10 cellular contexts compared by ENCODE assay signal in the genomic region with DNA sequence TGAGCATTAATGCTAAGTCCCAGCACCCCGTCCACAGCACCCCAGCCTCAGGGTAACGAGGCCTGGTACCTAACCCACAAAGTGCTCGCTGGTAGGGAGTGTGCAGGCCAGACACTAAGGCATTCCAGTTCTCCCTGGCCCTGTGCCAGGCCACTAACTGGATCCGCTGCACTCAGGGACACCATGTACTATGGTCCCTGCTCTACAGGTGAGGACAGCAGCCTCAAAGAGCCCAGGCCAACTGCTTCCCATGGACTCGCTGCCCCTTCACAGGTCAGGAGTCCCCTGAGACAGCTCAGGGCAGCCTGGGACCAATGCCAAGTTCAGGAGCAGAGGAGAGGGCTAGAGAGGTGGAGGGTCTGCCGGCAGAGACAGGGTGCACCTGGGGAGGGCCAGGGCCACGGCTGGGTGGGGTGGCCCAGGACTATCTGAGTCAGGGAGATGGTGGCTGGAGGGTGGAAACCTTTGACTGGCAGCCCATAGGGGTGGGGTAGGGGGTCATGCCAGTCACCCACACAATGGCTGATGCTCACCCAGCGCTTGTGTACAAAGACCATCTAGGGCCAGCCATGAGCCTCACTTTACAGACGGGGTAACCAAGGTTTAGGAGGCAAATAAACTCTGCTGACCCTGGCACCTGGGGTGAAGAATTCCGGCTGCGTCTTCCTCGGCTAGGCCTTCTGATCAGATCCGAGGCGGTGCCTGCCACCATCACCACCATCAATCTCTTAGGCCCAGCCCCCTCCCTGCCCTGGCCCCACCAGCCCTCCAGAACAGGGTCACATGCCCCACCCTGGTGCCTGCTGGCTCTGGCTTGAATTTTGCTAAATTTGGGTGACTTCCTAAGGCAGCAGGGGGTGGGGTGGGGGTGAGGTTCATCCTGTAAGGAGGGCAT. TPM values are rescaled to one million over a fixed set of nuclear protein-coding genes. Genes with fewer than 3 reads are reported as not detected.
DNase-seq lines count a peak whose midpoint lies in the region; FAIRE-seq and TF ChIP-seq lines count a peak whose summit lies in the region.
"Had no signal": no experiment of that assay in that cellular context is flagged by ENCODE, and none has a peak within 500 bp of the region (broad histone marks: within the 10 kb centered on the region; RNA-seq: fewer than 3 reads in every experiment).

No MANE protein-coding gene starts in this region.

- H2BK120ac ChIP-seq in H1 (replicated peaks; ENCODE audit: low read depth, low read length), result peak overlapping the region; percentile 6

- H3K79me1 ChIP-seq in H1 (ENCODE audit: low read depth, low read length), result peaks cover 6% of the 10 kb centered on the region

- CTCF ChIA-PET in H1 (lab: Charles Lee; ENCODE audit: partially characterized antibody), result interaction anchor here (1.0 to 1.2 kb wide), 5 partner anchors 10 to 49 kb away, joined by 3 to 7 read pairs (median 4); no protein-coding TSS in a partner anchor
- CTCF ChIA-PET in activated CD4-positive, alpha-beta T cell treated with anti-CD3 and anti-CD28 coated beads, Interleukin-2, amount 10 ng/mL, durations not matched to agents 7 days and 5 days (lab: Charles Lee), result no interaction called here
- CTCF ChIA-PET in Caco-2 (lab: Charles Lee), result no interaction called here

- H4K20me1 ChIP-seq in Loucy (ENCODE audit: insufficient read depth, low read length, poor library complexity, severe bottlenecking), result peaks cover 39% of the 10 kb centered on the region
- H4K20me1 ChIP-seq in H1 (replicated peaks in 1 of 2; ENCODE audit: control insufficient read depth in 1 of 2, insufficient read depth in 2 of 2, low read length in 2 of 2), result peaks cover 0 to 3% of the 10 kb centered on the region in 2 experiments

- no peak overlapping the region for H3K14ac ChIP-seq in H1 (ENCODE audit: insufficient read length)

- peak overlapping the region; percentile 71 for H3K18ac ChIP-seq in H1 (ENCODE audit: extremely low read depth, low read length)

- no peak overlapping the region for H3K4me3 ChIP-seq in Loucy (ENCODE audit: low read length, poor library complexity, severe bottlenecking)
- H3K4me3 ChIP-seq in H1 (ENCODE audit: extremely low read depth in 1 of 4, insufficient read depth in 2 of 4, low read depth in 3 of 4, low read length in 4 of 4), result peak overlapping the region; percentile 12 to 70 (median 63); a peak in 7 of 8 replicates
- no peak overlapping the region for H3K4me3 ChIP-seq in Caco-2 (ENCODE audit: low read depth, low read length)

- H3K9me2 ChIP-seq in Loucy (replicated peaks; ENCODE audit: low read depth, low read length), result no peaks in the 10 kb centered on the region

- H2BK20ac ChIP-seq in H1 (ENCODE audit: low read length), result 0 out of 2 replicates have a peak overlapping the region, but pooled peaks have one; percentile 32

- H3K27ac ChIP-seq in H1 (ENCODE audit: low read depth, low read length) (no peak overlapping the region; the same call in 1 of the 2 replicates), substantia nigra (ENCODE audit: low read depth, low read length, poor library complexity, severe bottlenecking) (peak overlapping the region; percentile 71)

- TF ChIP-seq EP300 in H1 (IDR thresholded peaks at IDR 0.05; ENCODE audit: borderline replicate concordance in 1 of 2, low read depth in 2 of 2, low read length in 2 of 2), result no peak

- H4K91ac ChIP-seq in H1 (replicated peaks; ENCODE audit: insufficient read length, low read length), result peak overlapping the region; percentile 87

- H2BK12ac ChIP-seq in H1 (ENCODE audit: low read depth, low read length), result peak overlapping the region; percentile 77; the same call in 1 of the 2 replicates

- H2BK5ac ChIP-seq in H1 (ENCODE audit: low read depth, low read length), result peak overlapping the region; percentile 40; the same call in 1 of the 2 replicates

- peaks cover 11% of the 10 kb centered on the region for H3K4me1 Mint-ChIP-seq in activated CD4-positive, alpha-beta T cell treated with anti-CD3 and anti-CD28 coated beads, Interleukin-2, amount 10 ng/mL, durations not matched to agents 7 days and 5 days
- no peaks in the 10 kb centered on the region for H3K4me1 Mint-ChIP-seq in Caco-2 (ENCODE audit: low read depth, unreplicated experiment)

- H2AFZ ChIP-seq in Loucy (ENCODE audit: low read length) (no peak overlapping the region), H1 (ENCODE audit: low read length) (no peak overlapping the region)

- POLR2A ChIA-PET in H1 (lab: Charles Lee; ENCODE audit: partially characterized antibody), result interaction anchor here (0.9 to 1.3 kb wide), 3 partner anchors 9 to 29 kb away, joined by 3 to 6 read pairs (median 4); no protein-coding TSS in a partner anchor
- POLR2A ChIA-PET in activated CD4-positive, alpha-beta T cell treated with anti-CD3 and anti-CD28 coated beads, Interleukin-2, amount 10 ng/mL, durations not matched to agents 7 days and 5 days (lab: Charles Lee), result no interaction called here
- POLR2A ChIA-PET in Caco-2 (lab: Charles Lee), result no interaction called here

- H3K27me3 ChIP-seq in Loucy (ENCODE audit: insufficient read depth, low read length, poor library complexity, severe bottlenecking) (no peaks in the 10 kb centered on the region), H1 (replicated peaks in 1 of 4; ENCODE audit: control insufficient read depth in 3 of 4, extremely low read depth in 1 of 4, insufficient read depth in 3 of 4, low read length in 3 of 4) (peaks cover 0 to 23% (median 9%) of the 10 kb centered on the region in 4 experiments; a peak in 5 of 7 replicates), Caco-2 (replicated peaks; ENCODE audit: control insufficient read depth, insufficient read depth, low read length) (no peaks in the 10 kb centered on the region)

- TF ChIP-seq CTCF in Loucy (conservative IDR thresholded peaks at IDR 0.05; ENCODE audit: low read length), result no peak
- TF ChIP-seq CTCF in H1 (IDR thresholded peaks at IDR 0.05; ENCODE audit: control extremely low read depth in 1 of 3, insufficient read depth in 1 of 3, low read depth in 1 of 3, low read length in 3 of 3), result no peak
- no peak for TF ChIP-seq CTCF in Caco-2 (IDR thresholded peaks at IDR 0.05; ENCODE audit: insufficient read depth in 1 of 2, low read depth in 1 of 2, low read length in 1 of 2, severe bottlenecking in 1 of 2, unreplicated experiment in 1 of 2)

- H3K56ac ChIP-seq in H1 (replicated peaks; ENCODE audit: insufficient read length, low read depth, low read length), result no peak overlapping the region

- H3K4ac ChIP-seq in H1 (replicated peaks; ENCODE audit: insufficient read length, low read depth, low read length), result no peak overlapping the region

- H3K79me2 ChIP-seq in Loucy (ENCODE audit: insufficient read depth, low read length) (peaks cover 97% of the 10 kb centered on the region), H1 (ENCODE audit: control insufficient read depth in 1 of 2, insufficient read depth in 2 of 2, low read length in 2 of 2) (peaks cover 2 to 3% of the 10 kb centered on the region in 2 experiments; a peak in 2 of 4 replicates)

- intact Hi-C loops in Caco-2 (cut with micrococcal nuclease; ENCODE audit: unreplicated experiment), result no loop called here

- H3K27ac Mint-ChIP-seq in activated CD4-positive, alpha-beta T cell treated with anti-CD3 and anti-CD28 coated beads, Interleukin-2, amount 10 ng/mL, durations not matched to agents 7 days and 5 days, result no peak overlapping the region
- no peak overlapping the region for H3K27ac Mint-ChIP-seq in Caco-2 (ENCODE audit: unreplicated experiment)

- DNase-seq in H1 (ENCODE audit: low read depth in 1 of 2, low spot score in 2 of 2) (no peak), medulla oblongata (ENCODE audit: extremely low spot score) (peak; percentile 27), substantia nigra (lab: John Stamatoyannopoulos, UW) (peak in 4 of 49 donors; percentile 31 to 61 (median 49)), SIG-M5 (lab: John Stamatoyannopoulos, UW) (no peak), RKO (ENCODE audit: low spot score) (no peak), Caco-2 (no peak)
- no peak for DNase-seq in activated CD4-positive, alpha-beta T cell treated with anti-CD3 and anti-CD28 coated beads, Interleukin-2, amount 10 ng/mL, durations not matched to agents 7 days and 5 days

- H3K9me3 ChIP-seq in Loucy (ENCODE audit: insufficient read depth, low read depth, low read length) (no peaks in the 10 kb centered on the region), H1 (ENCODE audit: insufficient read depth in 2 of 2, low read depth in 1 of 2, low read length in 1 of 2) (no peaks in the 10 kb centered on the region), Caco-2 (no peaks in the 10 kb centered on the region)

- H3K36me3 ChIP-seq in Loucy (ENCODE audit: insufficient read depth, low read length), result no peaks in the 10 kb centered on the region
- H3K36me3 ChIP-seq in H1 (ENCODE audit: control insufficient read depth in 2 of 4, insufficient read depth in 4 of 4, low read length in 3 of 4), result no peaks in the 10 kb centered on the region
- H3K36me3 ChIP-seq in Caco-2 (ENCODE audit: control insufficient read depth, insufficient read depth, low read length), result no peaks in the 10 kb centered on the region

- H3K36me3 Mint-ChIP-seq in activated CD4-positive, alpha-beta T cell treated with anti-CD3 and anti-CD28 coated beads, Interleukin-2, amount 10 ng/mL, durations not matched to agents 7 days and 5 days (ENCODE audit: low read depth), result no peaks in the 10 kb centered on the region
- H3K36me3 Mint-ChIP-seq in Caco-2 (ENCODE audit: insufficient read depth, unreplicated experiment), result peaks cover 9% of the 10 kb centered on the region

- H3K4me2 ChIP-seq in Loucy (ENCODE audit: low read depth, low read length, poor library complexity, severe bottlenecking), result peak overlapping the region; percentile 30
- H3K4me2 ChIP-seq in H1 (ENCODE audit: insufficient read depth in 1 of 2, low read depth in 2 of 2, low read length in 2 of 2), result peak overlapping the region; percentile 94 to 100

- H2AK5ac ChIP-seq in H1 (ENCODE audit: low read depth, low read length), result peak overlapping the region; percentile 41; the same call in 1 of the 2 replicates

- peaks cover 24% of the 10 kb centered on the region for H3K27me3 Mint-ChIP-seq in activated CD4-positive, alpha-beta T cell treated with anti-CD3 and anti-CD28 coated beads, Interleukin-2, amount 10 ng/mL, durations not matched to agents 7 days and 5 days
- H3K27me3 Mint-ChIP-seq in Caco-2 (ENCODE audit: insufficient read depth, unreplicated experiment), result no peaks in the 10 kb centered on the region

- TF ChIP-seq RAD21 in H1 (IDR thresholded peaks at IDR 0.05 in 1 of 2, conservative IDR thresholded peaks at IDR 0.05 in 1 of 2; ENCODE audit: low read depth in 2 of 2, low read length in 2 of 2), result no peak

- H4K5ac ChIP-seq in H1 (ENCODE audit: insufficient read length, low read depth, low read length), result peak overlapping the region; percentile 1

- FAIRE-seq in H1 (lab: Jason Lieb, UNC), result no peak
- FAIRE-seq: endometrium, GM18507 had no signal

- no peak for TF ChIP-seq POLR2A in H1 (IDR thresholded peaks at IDR 0.05; ENCODE audit: control extremely low read depth in 1 of 2, low read depth in 2 of 2, low read length in 2 of 2)

- no peak overlapping the region for H3K4me3 Mint-ChIP-seq in activated CD4-positive, alpha-beta T cell treated with anti-CD3 and anti-CD28 coated beads, Interleukin-2, amount 10 ng/mL, durations not matched to agents 7 days and 5 days
- H3K4me3 Mint-ChIP-seq in Caco-2 (ENCODE audit: unreplicated experiment), result no peak overlapping the region

- no peak overlapping the region for H3K23ac ChIP-seq in H1 (ENCODE audit: insufficient read length)

- H2BK15ac ChIP-seq in H1 (ENCODE audit: low read length), result peak overlapping the region; percentile 95

- 81% methylated on average over 11 of the region's 14 CpGs; no CpG with 5 or more reads in 1 of the 2 experiments for whole genome bisulfite sequencing in H1 (ENCODE audit: extremely low coverage in 1 of 2, insufficient coverage in 1 of 2, insufficient read length in 1 of 2, insufficient replicate concordance in 2 of 2, low coverage in 1 of 2, low lambda C conversion rate in 2 of 2, missing lambda C conversion rate in 1 of 2), 2 experiments

- H3K23me2 ChIP-seq in H1 (ENCODE audit: low read depth, low read length), result peaks cover 17% of the 10 kb centered on the region

- peaks cover 8% of the 10 kb centered on the region; the same call in 1 of the 2 replicates for H3F3A ChIP-seq in Loucy (ENCODE audit: low read depth)

- peak overlapping the region; percentile 39 for H4K8ac ChIP-seq in H1 (ENCODE audit: extremely low read depth, insufficient read depth, low read length)

- no peaks in the 10 kb centered on the region for H3K9me3 Mint-ChIP-seq in activated CD4-positive, alpha-beta T cell treated with anti-CD3 and anti-CD28 coated beads, Interleukin-2, amount 10 ng/mL, durations not matched to agents 7 days and 5 days
- H3K9me3 Mint-ChIP-seq in Caco-2 (ENCODE audit: unreplicated experiment), result no peaks in the 10 kb centered on the region

- H3K4me1 ChIP-seq in Loucy (ENCODE audit: insufficient read depth, low read length, poor library complexity, severe bottlenecking) (peaks cover 68% of the 10 kb centered on the region), H1 (replicated peaks in 1 of 4; ENCODE audit: control insufficient read depth in 3 of 4, insufficient read depth in 4 of 4, low read length in 3 of 4) (peaks cover 8 to 44% (median 37%) of the 10 kb centered on the region in 4 experiments), Caco-2 (no peaks in the 10 kb centered on the region)

- peak overlapping the region; percentile 37 for H3K9ac ChIP-seq in Loucy (ENCODE audit: low read depth, low read length, poor library complexity, severe bottlenecking)
- H3K9ac ChIP-seq in H1 (replicated peaks in 1 of 4; ENCODE audit: extremely low read depth in 1 of 4, low read depth in 3 of 4, low read length in 3 of 4), result no peak overlapping the region; a peak in 1 of 7 replicates

- no TSS peak for BruUV-seq in Caco-2 (replicated peaks; lab: Mats Ljungman, UMichigan)

RNA-seq across cellular contexts. Expression of a gene that starts 5.6 kb away (rescaled TPM):
- total RNA-seq in H1 (2021; fragmentation: NEBNext Ultra II Directional; extraction: Animal tissue kit (Norgen Biotek cat#: 25700)), result 7.9 and 9.9 TPM in 2 replicates
- 3.4 and 6.0 TPM in 2 replicates for polyA plus RNA-seq in H1 (2011; rRNA removed)
- 5.8 TPM for polyA plus RNA-seq in H1 (2011; cell fraction: cytosol; rRNA removed)
- 19.5 TPM for polyA plus RNA-seq in H1 (2011; cell fraction: nucleus; rRNA removed)
- 3.8 to 7.3 TPM (median 6.6 TPM) in 4 replicates for polyA plus RNA-seq in H1 (2012, experiment 1 of 2)
- polyA plus RNA-seq in H1 (2012, experiment 2 of 2), result 4.9 TPM
- 3.3 TPM for polyA plus RNA-seq in H1 (2013, experiment 1 of 2)
- polyA plus RNA-seq in H1 (2013, experiment 2 of 2), result 2.9 TPM
- 4.3 and 5.5 TPM in 2 replicates for polyA minus RNA-seq in H1 (2011; rRNA and poly(A)+ RNA removed)
- 9.7 TPM for polyA minus RNA-seq in H1 (2011; cell fraction: cytosol; rRNA and poly(A)+ RNA removed)
- 13.0 TPM for polyA minus RNA-seq in H1 (2011; cell fraction: nucleus; rRNA and poly(A)+ RNA removed)
- 10 to 100 TPM in 1 of 2 experiments, 1 to 10 TPM in 1; 9.6 to 12.0 TPM for total RNA-seq in activated CD4-positive, alpha-beta T cell treated with anti-CD3 and anti-CD28 coated beads, Interleukin-2, amount 10 ng/mL, durations not matched to agents 7 days and 5 days
- 4.9 and 5.5 TPM in 2 replicates for total RNA-seq in Caco-2 (2022)

RNA-seq across cellular contexts. Expression of a gene that starts 59.1 kb away (rescaled TPM):
- not detected in 2 replicates for total RNA-seq in H1 (2021; fragmentation: NEBNext Ultra II Directional; extraction: Animal tissue kit (Norgen Biotek cat#: 25700))
- not detected in 2 replicates for polyA plus RNA-seq in H1 (2011; rRNA removed)
- polyA plus RNA-seq in H1 (2011; cell fraction: cytosol; rRNA removed), result not detected
- not detected for polyA plus RNA-seq in H1 (2011; cell fraction: nucleus; rRNA removed)
- not detected in 4 replicates for polyA plus RNA-seq in H1 (2012, experiment 1 of 2)
- polyA plus RNA-seq in H1 (2012, experiment 2 of 2), result not detected
- not detected for polyA plus RNA-seq in H1 (2013, experiment 1 of 2)
- polyA plus RNA-seq in H1 (2013, experiment 2 of 2), result not detected
- not detected in 2 replicates for polyA minus RNA-seq in H1 (2011; rRNA and poly(A)+ RNA removed)
- not detected for polyA minus RNA-seq in H1 (2011; cell fraction: cytosol; rRNA and poly(A)+ RNA removed)
- polyA minus RNA-seq in H1 (2011; cell fraction: nucleus; rRNA and poly(A)+ RNA removed), result not detected
- not detected for total RNA-seq in activated CD4-positive, alpha-beta T cell treated with anti-CD3 and anti-CD28 coated beads, Interleukin-2, amount 10 ng/mL, durations not matched to agents 7 days and 5 days
- not detected in 2 replicates for total RNA-seq in Caco-2 (2022)

Comparison
In these comparisons a context has a peak if more than half of its experiments do, and no peak if none do; other contexts are left out.
1. H3K4me3 ChIP-seq: peak in H1 (4 of 4); none in Loucy (single experiment) and Caco-2 (single experiment).